ENCODE assay signal across 23 cellular contexts in the genomic region with DNA sequence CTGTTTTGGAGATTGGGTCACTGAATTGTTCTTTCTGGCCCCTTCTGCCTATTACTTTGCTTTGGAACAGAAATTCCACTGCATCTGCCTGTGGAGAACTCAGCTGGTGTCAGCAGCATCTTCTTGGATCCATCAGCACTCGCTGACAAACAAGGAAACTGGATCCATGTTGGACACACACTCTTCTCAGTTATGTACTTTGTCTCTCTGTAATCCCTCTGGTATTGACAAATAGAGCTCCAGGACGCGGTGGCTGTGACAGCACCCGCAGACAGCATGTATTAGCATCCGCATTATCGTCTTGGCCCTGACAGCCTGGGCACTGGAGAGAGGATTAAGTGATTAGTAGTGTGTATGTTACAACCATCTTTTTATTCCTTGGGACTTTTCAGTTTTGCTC.
DNase-seq lines count a peak whose midpoint lies in the region; ATAC-seq, FAIRE-seq and TF ChIP-seq lines count a peak whose summit lies in the region.
"Had no signal": no experiment of that assay in that cellular context is flagged by ENCODE, and none has a peak within 500 bp of the region (broad histone marks: within the 10 kb centered on the region; RNA-seq: fewer than 3 reads in every experiment).

No MANE protein-coding gene starts in this region.

- no peak for DNase-seq in Right ventricle myocardium inferior (ENCODE audit: missing footprints)
- no peak for DNase-seq in cardiac septum (ENCODE audit: low spot score)
- peak; percentile 21 for DNase-seq in colonic mucosa
- DNase-seq in mucosa of descending colon, result no peak
- no peak for DNase-seq in stomach
- no peak for DNase-seq in kidney
- no peak for DNase-seq in NCI-H1092 (lab: John Stamatoyannopoulos, UW)
- DNase-seq in globus pallidus (ENCODE audit: low spot score), result no peak
- DNase-seq: activated CD4-positive, alpha-beta memory T cell treated with anti-CD3 and anti-CD28 coated beads, Interleukin-2, amount 10 ng/mL, durations not matched to agents 7 days and 5 days; activated CD4-positive, CD25-positive, alpha-beta regulatory T cell treated with anti-CD3 and anti-CD28 coated beads, Interleukin-2, amount 50 U/mL, for 72 hours; activated CD8-positive, alpha-beta memory T cell treated with anti-CD3 and anti-CD28 coated beads, Interleukin-2, amount 50 U/mL, for 48 hours; CD8-positive, alpha-beta T cell; GF-D8; HCEC 1CT; heart right ventricle; NCI-H1048; NCI-H187; stimulated activated naive CD8-positive, alpha-beta T cell treated with anti-CD3 and anti-CD28 coated beads, Interleukin-15, amount 100 ng/mL, for 72 hours; thyroid gland had no signal

- no peak for TF ChIP-seq CTCF in colonic mucosa (IDR thresholded peaks at IDR 0.05)
- TF ChIP-seq CTCF in mucosa of descending colon (IDR thresholded peaks at IDR 0.05), result no peak
- no peak for TF ChIP-seq CTCF in stomach (IDR thresholded peaks at IDR 0.05)
- no peak for TF ChIP-seq CTCF in kidney (IDR thresholded peaks at IDR 0.05; ENCODE audit: borderline replicate concordance, extremely low read depth, insufficient read depth)

- peak; percentile 74 for ATAC-seq in Right ventricle myocardium inferior
- ATAC-seq in mucosa of descending colon, result peak; percentile 22
- ATAC-seq: activated T-helper 17 cell treated with anti-CD3 and anti-CD28 coated beads, Interleukin-2, amount 50 U/mL, for 72 hours; CD8-positive, alpha-beta T cell; stimulated activated naive CD8-positive, alpha-beta T cell treated with anti-CD3 and anti-CD28 coated beads, Interleukin-15, amount 100 ng/mL, for 72 hours had no signal

- H3K9me3 ChIP-seq in colonic mucosa (no peaks in the 10 kb centered on the region), mucosa of descending colon (no peaks in the 10 kb centered on the region), stomach (no peaks in the 10 kb centered on the region), kidney (ENCODE audit: control insufficient read depth in 1 of 2, low read length in 2 of 2) (no peaks in the 10 kb centered on the region)
- H3K9me3 ChIP-seq: thyroid gland had no signal

- H3K27me3 ChIP-seq in colonic mucosa, result no peaks in the 10 kb centered on the region
- H3K27me3 ChIP-seq in stomach, result no peaks in the 10 kb centered on the region
- H3K27me3 ChIP-seq: heart right ventricle, thyroid gland had no signal

- H3K27ac ChIP-seq in colonic mucosa, result no peak overlapping the region
- H3K27ac ChIP-seq in stomach, result peak overlapping the region in 3 of 5 donors; percentile 56 to 64 (median 56)
- H3K27ac ChIP-seq in kidney (ENCODE audit: low read depth in 2 of 2, low read length in 2 of 2), result no peak overlapping the region
- H3K27ac ChIP-seq: coronary artery, heart right ventricle, thyroid gland had no signal

- H3K9ac ChIP-seq in colonic mucosa (ENCODE audit: low read depth in 2 of 2, low read length in 2 of 2), result no peak overlapping the region
- H3K9ac ChIP-seq in kidney (ENCODE audit: low read length in 2 of 2), result no peak overlapping the region

- WGBS in stomach, 5 donors, result 68 to 88% (median 78%) methylated on average over 6 of the region's 6 CpGs

- TF ChIP-seq POLR2A in stomach (IDR thresholded peaks at IDR 0.05), result no peak

- H3K36me3 ChIP-seq in colonic mucosa (no peaks in the 10 kb centered on the region), mucosa of descending colon (ENCODE audit: low read depth) (no peaks in the 10 kb centered on the region), stomach (no peaks in the 10 kb centered on the region), kidney (ENCODE audit: control insufficient read depth in 1 of 2, insufficient read depth in 2 of 2, low read length in 2 of 2) (no peaks in the 10 kb centered on the region)
- H3K36me3 ChIP-seq: heart right ventricle, thyroid gland had no signal

- H3K4me1 ChIP-seq in colonic mucosa (no peaks in the 10 kb centered on the region), mucosa of descending colon (ENCODE audit: low read depth) (no peaks in the 10 kb centered on the region), stomach (peaks cover 0 to 28% (median 11%) of the 10 kb centered on the region in 4 donors), kidney (ENCODE audit: control insufficient read depth in 1 of 2, insufficient read depth in 1 of 2, low read depth in 1 of 2, low read length in 2 of 2) (no peaks in the 10 kb centered on the region)
- H3K4me1 ChIP-seq: heart right ventricle, thyroid gland had no signal

- no peak for TF ChIP-seq EP300 in stomach (IDR thresholded peaks at IDR 0.05)

- H3K4me3 ChIP-seq in colonic mucosa, result no peak overlapping the region
- H3K4me3 ChIP-seq in mucosa of descending colon, result no peak overlapping the region
- H3K4me3 ChIP-seq in stomach, result no peak overlapping the region
- no peak overlapping the region for H3K4me3 ChIP-seq in kidney (ENCODE audit: low read length in 2 of 2)
- H3K4me3 ChIP-seq: coronary artery, heart right ventricle, skin epidermis, thyroid gland had no signal

- no peak for FAIRE-seq in kidney (lab: Jason Lieb, UNC)
- FAIRE-seq: bronchial epithelial cell had no signal

- intact Hi-C loops in Right ventricle myocardium inferior (cut with DNase I), result no loop called here
- intact Hi-C loops in cardiac septum (cut with DNase I), result no loop called here
- intact Hi-C loops in colonic mucosa (cut with DNase I), result no loop called here
- intact Hi-C loops in mucosa of descending colon (cut with DNase I, micrococcal nuclease), result no loop called here
- intact Hi-C loops in stomach (cut with DNase I; ENCODE audit: low total_unique reads), result no loop called here
- intact Hi-C loops in kidney (cut with DNase I), result no loop called here

Comparison
In these comparisons a context has a peak if more than half of its experiments do, and no peak if none do; other contexts are left out.
1. H3K27ac ChIP-seq: peak in stomach (3 of 5); none in colonic mucosa (single experiment) and kidney (0 of 2).